In genomic region chr16:79597277-79597676, GRCh38 we compare ENCODE assay signal across 10 cellular contexts. TPM values are rescaled to one million over a fixed set of nuclear protein-coding genes. Genes with fewer than 3 reads are reported as not detected.
A peak's percentile ranks its signal among the peaks of the same experiment; 100 is the strongest.
DNase-seq lines count a peak whose midpoint lies in the region; ATAC-seq and TF ChIP-seq lines count a peak whose summit lies in the region.
"Had no signal": no experiment of that assay in that cellular context is flagged by ENCODE, and none has a peak within 500 bp of the region (broad histone marks: within the 10 kb centered on the region; RNA-seq: fewer than 3 reads in every experiment).

No MANE protein-coding gene starts in this region.

- peaks cover 6% of the 10 kb centered on the region for H3K27me3 Mint-ChIP-seq in endothelial cell (ENCODE audit: unreplicated experiment)

- H3K9me2 ChIP-seq in SK-N-SH = no peaks in the 10 kb centered on the region

- WGBS in SK-N-SH (ENCODE audit: low lambda C conversion rate) = 53% methylated on average over 3 of the region's 3 CpGs

- H3K79me2 ChIP-seq in SK-N-SH (ENCODE audit: insufficient read depth) = no peaks in the 10 kb centered on the region

- H3K9me3 Mint-ChIP-seq in endothelial cell (ENCODE audit: unreplicated experiment) = no peaks in the 10 kb centered on the region

- H3F3A ChIP-seq in SK-N-SH (replicated peaks; ENCODE audit: insufficient read depth) = peaks cover 3% of the 10 kb centered on the region

- H3K36me3 ChIP-seq in BJ (ENCODE audit: control insufficient read depth, insufficient read depth, low read length) (no peaks in the 10 kb centered on the region), NT2/D1 (ENCODE audit: insufficient read depth, insufficient read length, low read length) (peaks cover 2% of the 10 kb centered on the region), neuron (ENCODE audit: insufficient read depth, low read length) (peaks cover 6% of the 10 kb centered on the region), SK-N-SH (replicated peaks in 1 of 2; ENCODE audit: control insufficient read depth in 1 of 2, insufficient read depth in 2 of 2, low read length in 1 of 2) (no peaks in the 10 kb centered on the region)

- TF ChIP-seq CTCF in BJ (IDR thresholded peaks at IDR 0.05; ENCODE audit: insufficient read depth, low read depth, low read length) (no peak), endothelial cell (IDR thresholded peaks at IDR 0.05; ENCODE audit: unreplicated experiment) (no peak), SK-N-SH (IDR thresholded peaks at IDR 0.05) (no peak)

- peak overlapping the region; percentile 99 for H3K4me3 Mint-ChIP-seq in endothelial cell (ENCODE audit: unreplicated experiment)

- H3K9ac ChIP-seq in NT2/D1 (ENCODE audit: insufficient read length, low read depth) (peak overlapping the region; percentile 65), SK-N-SH (no peak overlapping the region)

- POLR2A ChIA-PET in BJ (lab: Charles Lee) (no interaction called here), SK-N-SH (lab: Yijun Ruan, JAX) (no interaction called here)

- no peak for DNase-seq in BJ (ENCODE audit: low read depth)
- DNase-seq in NT2/D1 (ENCODE audit: low read depth, low spot score) = no peak
- DNase-seq in endothelial cell (ENCODE audit: low spot score) = no peak
- no peak for DNase-seq in SK-N-SH
- DNase-seq: NCI-H2171; stimulated activated CD4-positive, alpha-beta T cell treated with anti-CD3 and anti-CD28 coated beads, Interleukin-12 subunit alpha, Interleukin-12 subunit beta, amount 100 ng/mL, for 4 hours had no signal

- H3K4me1 Mint-ChIP-seq in endothelial cell (ENCODE audit: unreplicated experiment) = peaks cover 25% of the 10 kb centered on the region

- TF ChIP-seq RAD21 in SK-N-SH (IDR thresholded peaks at IDR 0.05; ENCODE audit: low read length) = no peak

- no peak overlapping the region for H3K27ac ChIP-seq in SK-N-SH (ENCODE audit: low read depth in 2 of 2, low read length in 1 of 2)

- ATAC-seq in GM21390 (IDR thresholded peaks at IDR 0.05; ENCODE audit: unreplicated experiment) = no peak
- no peak for ATAC-seq in HG03565 (IDR thresholded peaks at IDR 0.05; ENCODE audit: unreplicated experiment)
- ATAC-seq in HG03039 (IDR thresholded peaks at IDR 0.05; ENCODE audit: unreplicated experiment) = no peak

- H3K4me1 ChIP-seq in NT2/D1 (ENCODE audit: insufficient read depth, insufficient read length) (peaks cover 1% of the 10 kb centered on the region), neuron (ENCODE audit: insufficient read depth, low read length) (peaks cover 32% of the 10 kb centered on the region), SK-N-SH (ENCODE audit: control insufficient read depth in 1 of 2, insufficient read depth in 2 of 2, low read depth in 1 of 2, low read length in 1 of 2) (peaks cover 6 to 22% of the 10 kb centered on the region in 2 experiments; a peak in 3 of 4 replicates)

- peaks cover 6% of the 10 kb centered on the region for H3K36me3 Mint-ChIP-seq in endothelial cell (ENCODE audit: low read depth, unreplicated experiment)

- H3K27ac Mint-ChIP-seq in endothelial cell (ENCODE audit: unreplicated experiment) = no peak overlapping the region

- no peaks in the 10 kb centered on the region for H3K9me3 ChIP-seq in NT2/D1 (ENCODE audit: insufficient read depth, low read length)
- H3K9me3 ChIP-seq in neuron (ENCODE audit: low read length) = no peaks in the 10 kb centered on the region
- H3K9me3 ChIP-seq in SK-N-SH = no peaks in the 10 kb centered on the region

- H2AFZ ChIP-seq in neuron (ENCODE audit: low read depth, low read length) (no peak overlapping the region), SK-N-SH (ENCODE audit: low read depth) (no peak overlapping the region)

- H4K20me1 ChIP-seq in SK-N-SH (ENCODE audit: insufficient read depth) = no peaks in the 10 kb centered on the region

- no peak overlapping the region for H3K4me2 ChIP-seq in SK-N-SH

- no peaks in the 10 kb centered on the region for H3K27me3 ChIP-seq in BJ (ENCODE audit: control insufficient read depth, insufficient read depth, low read length)
- H3K27me3 ChIP-seq in NT2/D1 (ENCODE audit: insufficient read depth, insufficient read length) = no peaks in the 10 kb centered on the region
- H3K27me3 ChIP-seq in neuron (ENCODE audit: insufficient read depth, low read length) = no peaks in the 10 kb centered on the region
- H3K27me3 ChIP-seq in SK-N-SH (ENCODE audit: insufficient read depth) = peaks cover 15% of the 10 kb centered on the region; the same call in 1 of the 2 replicates

- peak overlapping the region; percentile 56 for H3K4me3 ChIP-seq in BJ (ENCODE audit: low read depth, low read length)
- H3K4me3 ChIP-seq in NT2/D1 (ENCODE audit: insufficient read length, low read depth) = peak overlapping the region; percentile 75
- peak overlapping the region; percentile 58 for H3K4me3 ChIP-seq in neuron (ENCODE audit: low read length)
- no peak overlapping the region for H3K4me3 ChIP-seq in SK-N-SH (ENCODE audit: low read depth in 2 of 2, low read length in 1 of 2)

- no peak for TF ChIP-seq EP300 in SK-N-SH (IDR thresholded peaks at IDR 0.05; ENCODE audit: borderline replicate concordance in 1 of 2, low read depth in 1 of 2, low read length in 1 of 2)

- CTCF ChIA-PET in BJ (lab: Yijun Ruan, JAX) = interaction anchor here (0.6 to 1.1 kb wide), 2 partner anchors 400 to 487 kb away, joined by 3 to 5 read pairs; no protein-coding TSS in a partner anchor
- CTCF ChIA-PET in SK-N-SH (lab: Yijun Ruan, JAX) = interaction anchor here (0.6 to 2.0 kb wide), 2 partner anchors 9 to 869 kb away, joined by 4 read pairs; no protein-coding TSS in a partner anchor

TF ChIP-seq in SK-N-SH, 30 proteins besides CTCF, POLR2A, EP300 and RAD21:
- TF ChIP-seq MXI1 (IDR thresholded peaks at IDR 0.05; ENCODE audit: low read depth, low read length) (no peak), RCOR1 (IDR thresholded peaks at IDR 0.05; ENCODE audit: low read length) (no peak), ZBTB33 (IDR thresholded peaks at IDR 0.05; ENCODE audit: borderline replicate concordance, low read depth) (no peak), SIN3A (IDR thresholded peaks at IDR 0.05; ENCODE audit: borderline replicate concordance, low read depth, low read length) (no peak), JUND (IDR thresholded peaks at IDR 0.05) (no peak), USF1 (IDR thresholded peaks at IDR 0.05; ENCODE audit: borderline replicate concordance, low read depth) (no peak), NRF1 (IDR thresholded peaks at IDR 0.05; ENCODE audit: low read depth, low read length) (no peak), MEF2A (IDR thresholded peaks at IDR 0.05; ENCODE audit: borderline replicate concordance, low read depth) (no peak), NFIC (IDR thresholded peaks at IDR 0.05; ENCODE audit: borderline replicate concordance) (no peak), FOXJ3 (CRISPR knock-in tag; IDR thresholded peaks at IDR 0.05) (no peak), POLR2AphosphoS5 (IDR thresholded peaks at IDR 0.05; ENCODE audit: low read depth, low read length) (no peak), SMC3 (IDR thresholded peaks at IDR 0.05; ENCODE audit: low read depth, low read length) (no peak), CHD2 (IDR thresholded peaks at IDR 0.05; ENCODE audit: low read length, partially characterized antibody) (no peak), IRF3 (IDR thresholded peaks at IDR 0.05; ENCODE audit: low read depth, low read length) (no peak), EZH2phosphoT487 (IDR thresholded peaks at IDR 0.05; ENCODE audit: borderline replicate concordance, low read depth) (no peak), MAX (IDR thresholded peaks at IDR 0.05; ENCODE audit: low read depth) (no peak)

RNA-seq across cellular contexts. Expression of gene MAF, which starts 3.3 kb away (rescaled TPM):
- polyA plus RNA-seq in BJ (2011; rRNA removed) (1.5 and 1.7 TPM in 2 replicates), SK-N-SH (2012; rRNA removed) (0.23 and 0.37 TPM in 2 replicates)
- polyA minus RNA-seq in BJ (2011; rRNA and poly(A)+ RNA removed) = 1.8 and 2.3 TPM in 2 replicates
- total RNA-seq in endothelial cell (ENCODE audit: unreplicated experiment) = 31.4 TPM
- 0.27 and 0.34 TPM in 2 replicates for polyA plus RNA-seq in SK-N-SH (2012; cell fraction: cytosol; rRNA removed)
- polyA plus RNA-seq in SK-N-SH (2012; cell fraction: nucleus; rRNA removed) = 0.50 and 0.61 TPM in 2 replicates

Comparison
In these comparisons a context has a peak if more than half of its experiments do, and no peak if none do; other contexts are left out.
1. H3K4me3 ChIP-seq: peak in BJ (single experiment), NT2/D1 (single experiment) and neuron (single experiment); none in SK-N-SH (0 of 2).